In the genomic region with DNA sequence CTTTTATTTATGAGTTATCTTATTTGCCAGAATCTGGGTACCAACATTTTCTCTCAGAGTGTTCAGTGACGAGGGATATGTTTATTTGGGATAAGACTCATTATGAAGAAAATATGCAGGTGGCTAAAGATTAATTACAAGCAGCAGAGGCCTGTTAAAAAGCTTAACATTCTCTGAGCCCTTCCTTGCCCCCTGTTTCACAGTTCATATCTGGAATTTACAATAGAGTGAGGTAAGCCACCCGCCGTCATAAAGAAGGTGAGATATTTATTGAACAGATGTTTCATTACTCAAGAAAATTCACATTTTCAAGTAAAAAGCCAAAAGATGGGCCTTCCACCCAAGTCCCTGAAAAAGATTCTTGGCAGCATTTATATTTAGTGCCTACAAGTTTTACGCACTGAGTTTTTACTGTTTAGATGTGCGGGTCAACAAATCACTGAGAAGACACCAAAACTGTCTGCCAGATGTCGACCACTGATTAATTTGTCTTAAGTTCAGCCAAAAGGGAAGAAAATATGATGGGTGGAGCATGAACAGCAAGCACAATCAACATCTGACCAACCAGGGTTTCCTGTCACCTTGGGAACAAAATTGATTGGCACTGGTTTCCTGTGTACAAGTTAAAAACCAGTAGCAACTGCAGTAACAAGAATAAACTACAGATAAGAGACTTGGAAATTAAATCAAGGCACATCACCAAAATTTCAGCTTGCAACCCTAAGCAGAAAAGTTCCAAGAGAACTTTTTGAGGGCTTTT, we compare ENCODE assay signal across 14 cellular contexts.
DNase-seq lines count a peak whose midpoint lies in the region; ATAC-seq, FAIRE-seq and TF ChIP-seq lines count a peak whose summit lies in the region.
"Had no signal": no experiment of that assay in that cellular context is flagged by ENCODE, and none has a peak within 500 bp of the region (broad histone marks: within the 10 kb centered on the region; RNA-seq: fewer than 3 reads in every experiment).

No MANE protein-coding gene starts in this region.

- H3K27ac ChIP-seq in brain microvascular endothelial cell (no peak overlapping the region), left lung (peak overlapping the region; percentile 1 to 38)
- H3K27ac ChIP-seq: VCaP had no signal

- H3K27me3 ChIP-seq in BE2C = no peaks in the 10 kb centered on the region
- H3K27me3 ChIP-seq in brain microvascular endothelial cell (replicated peaks) = no peaks in the 10 kb centered on the region
- H3K27me3 ChIP-seq in left lung = no peaks in the 10 kb centered on the region

- intact Hi-C loops in left lung (cut with DNase I) = loop anchor here in 1 of 2 donors (5.0 kb wide), 1 partner anchor 130 kb away; no protein-coding TSS in a partner anchor

- no peak for FAIRE-seq in D721Med (lab: Jason Lieb, UNC)
- FAIRE-seq: colon, RCC 7860 had no signal

- ATAC-seq in HG03159 (IDR thresholded peaks at IDR 0.05; ENCODE audit: unreplicated experiment) = peak; percentile 43
- no peak for ATAC-seq in left lung

- in situ Hi-C loops in brain microvascular endothelial cell (cut with HindIII; ENCODE audit: low pct_ligation_motif_present, low sequenced_read_pairs) = no loop called here
- in situ Hi-C loops in KBM-7 (cut with MboI; ENCODE audit: low pct_unique_long_range_greater_than_20kb, low sequenced_read_pairs) = loop anchor here (25.0 kb wide), 1 partner anchor 835 kb away; no protein-coding TSS in a partner anchor

- no peak overlapping the region for H3K4me3 ChIP-seq in BE2C (ENCODE audit: low read depth, low read length)
- H3K4me3 ChIP-seq in brain microvascular endothelial cell (ENCODE audit: low read depth, low read length) = no peak overlapping the region
- H3K4me3 ChIP-seq in left lung = no peak overlapping the region

- peaks cover 6% of the 10 kb centered on the region for H3K4me1 ChIP-seq in BE2C
- peaks cover 0 to 6% of the 10 kb centered on the region in 2 donors for H3K4me1 ChIP-seq in left lung

- no peak for TF ChIP-seq CTCF in BE2C (IDR thresholded peaks at IDR 0.05; ENCODE audit: low read depth, low read length)
- no peak for TF ChIP-seq CTCF in brain microvascular endothelial cell (IDR thresholded peaks at IDR 0.05; ENCODE audit: low read depth, low read length, missing control alignments)
- TF ChIP-seq CTCF in left lung (IDR thresholded peaks at IDR 0.05) = no peak
- no peak for TF ChIP-seq CTCF in D721Med (IDR thresholded peaks at IDR 0.05; ENCODE audit: insufficient read depth, missing control alignments)

- DNase-seq in BE2C = peak; percentile 39
- DNase-seq in brain microvascular endothelial cell = peak; percentile 9
- DNase-seq in left lung = no peak
- no peak for DNase-seq in activated CD4-positive, CD25-positive, alpha-beta regulatory T cell treated with anti-CD3 and anti-CD28 coated beads, Interleukin-2, amount 50 U/mL, for 72 hours
- DNase-seq in KBM-7 = no peak
- no peak for DNase-seq in GM03348 (ENCODE audit: low spot score)
- no peak for DNase-seq in D721Med (ENCODE audit: insufficient read length, low spot score)
- DNase-seq: CD8-positive, alpha-beta memory T cell; naive B cell; NCI-H1694 treated with DMSO at 0.1 percent for 48 hours had no signal

- H3K36me3 ChIP-seq in BE2C (peaks cover 5% of the 10 kb centered on the region; the same call in 1 of the 2 replicates), brain microvascular endothelial cell (replicated peaks) (no peaks in the 10 kb centered on the region), left lung (no peaks in the 10 kb centered on the region)

- no peaks in the 10 kb centered on the region for H3K9me3 ChIP-seq in BE2C
- H3K9me3 ChIP-seq in left lung = no peaks in the 10 kb centered on the region

Comparison
In these comparisons a context has a peak if more than half of its experiments do, and no peak if none do; other contexts are left out.
1. DNase-seq: peak in BE2C (single experiment) and brain microvascular endothelial cell (single experiment); none in left lung (0 of 2), activated CD4-positive, CD25-positive, alpha-beta regulatory T cell treated with anti-CD3 and anti-CD28 coated beads, Interleukin-2, amount 50 U/mL, for 72 hours (single experiment), KBM-7 (single experiment), GM03348 (single experiment) and D721Med (single experiment).